In the genomic region with DNA sequence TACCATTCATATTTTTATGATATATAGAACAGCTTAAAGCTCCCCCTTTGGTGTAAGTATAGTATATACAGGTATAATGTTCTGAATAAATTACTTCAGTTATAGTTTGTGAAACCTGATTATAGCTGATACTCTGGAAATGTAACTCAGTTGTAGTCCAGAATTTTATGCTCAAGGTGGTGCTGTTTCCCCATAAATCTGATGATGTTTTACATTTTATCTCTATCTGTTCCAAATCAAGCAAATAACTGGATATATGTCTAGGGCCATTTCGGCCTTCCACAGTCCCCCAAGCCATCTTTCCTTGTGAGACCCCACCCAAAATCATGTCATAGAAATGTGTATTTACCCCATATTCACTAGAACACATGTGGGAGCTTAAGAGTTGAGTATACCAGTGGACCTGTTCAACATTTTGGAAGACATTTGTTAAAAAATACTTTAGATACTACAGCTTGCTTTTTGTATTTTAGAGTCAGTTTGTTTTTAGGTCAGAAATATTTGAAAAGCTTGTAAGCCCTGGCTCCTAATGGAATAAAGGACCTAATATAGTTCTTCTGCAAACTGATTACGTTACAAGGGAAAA, we compare ENCODE assay signal across 8 cellular contexts.
DNase-seq lines count a peak whose midpoint lies in the region; ATAC-seq and TF ChIP-seq lines count a peak whose summit lies in the region.

No MANE protein-coding gene starts in this region.

- H3K4me3 Mint-ChIP-seq in CD4-positive, alpha-beta T cell, result no peak overlapping the region
- H3K4me3 Mint-ChIP-seq in HFFc6, result no peak overlapping the region
- no peak overlapping the region for H3K4me3 Mint-ChIP-seq in activated T-helper 2 cell treated with anti-CD3 and anti-CD28 coated beads, Interferon-gamma antibody, Interleukin-2, Interleukin-4, amounts not matched to agents 10 μg/mL and 5 μg/mL and 100 μg/mL, durations not matched to agents 14 hours and 24 hours and 36 hours (ENCODE audit: low read depth)

- 49 to 55% methylated on average over 2 of the region's 2 CpGs for WGBS in esophagus squamous epithelium, 2 donors

- TF ChIP-seq POLR2A in esophagus squamous epithelium (IDR thresholded peaks at IDR 0.05), result no peak

- POLR2A ChIA-PET in CD4-positive, alpha-beta T cell (lab: Charles Lee), result interaction anchor here (1.0 to 1.3 kb wide), 3 partner anchors 13 to 467 kb away, joined by 3 read pairs; a partner anchor contains a TSS

- H3K9me3 ChIP-seq in CD4-positive, alpha-beta T cell (ENCODE audit: control insufficient read depth, low read length), result no peaks in the 10 kb centered on the region
- no peaks in the 10 kb centered on the region for H3K9me3 ChIP-seq in esophagus squamous epithelium
- no peaks in the 10 kb centered on the region for H3K9me3 ChIP-seq in neural cell (ENCODE audit: low read length)

- H3K9me3 Mint-ChIP-seq in CD4-positive, alpha-beta T cell, result no peaks in the 10 kb centered on the region
- H3K9me3 Mint-ChIP-seq in HFFc6, result no peaks in the 10 kb centered on the region
- H3K9me3 Mint-ChIP-seq in activated T-helper 2 cell treated with anti-CD3 and anti-CD28 coated beads, Interferon-gamma antibody, Interleukin-2, Interleukin-4, amounts not matched to agents 10 μg/mL and 5 μg/mL and 100 μg/mL, durations not matched to agents 14 hours and 24 hours and 36 hours, result no peaks in the 10 kb centered on the region

- TF ChIP-seq RAD21 in neural cell (conservative IDR thresholded peaks at IDR 0.05), result peak; percentile 93

- no peak overlapping the region for H3K4me3 ChIP-seq in esophagus squamous epithelium
- H3K4me3 ChIP-seq in neural cell (ENCODE audit: low read length), result no peak overlapping the region

- H3K36me3 Mint-ChIP-seq in CD4-positive, alpha-beta T cell (ENCODE audit: low read depth), result peaks cover 31% of the 10 kb centered on the region
- peaks cover 5% of the 10 kb centered on the region; the same call in 1 of the 2 replicates for H3K36me3 Mint-ChIP-seq in HFFc6 (ENCODE audit: low read depth)
- peaks cover 2% of the 10 kb centered on the region for H3K36me3 Mint-ChIP-seq in activated T-helper 2 cell treated with anti-CD3 and anti-CD28 coated beads, Interferon-gamma antibody, Interleukin-2, Interleukin-4, amounts not matched to agents 10 μg/mL and 5 μg/mL and 100 μg/mL, durations not matched to agents 14 hours and 24 hours and 36 hours (ENCODE audit: low read depth)

- TF ChIP-seq CTCF in CD4-positive, alpha-beta T cell (IDR thresholded peaks at IDR 0.05), result peak; percentile 61
- TF ChIP-seq CTCF in HFFc6 (IDR thresholded peaks at IDR 0.05) (peak; percentile 85), esophagus squamous epithelium (IDR thresholded peaks at IDR 0.05) (peak in 5 of 6 experiments; percentile 48 to 73 (median 61)), neural cell (IDR thresholded peaks at IDR 0.05; ENCODE audit: poor library complexity, severe bottlenecking) (peak; percentile 88)

- no peaks in the 10 kb centered on the region for H4K20me1 ChIP-seq in neural cell (ENCODE audit: insufficient read depth)

- no peaks in the 10 kb centered on the region for H3K27me3 ChIP-seq in CD4-positive, alpha-beta T cell (ENCODE audit: control insufficient read depth, insufficient read depth, low read length)
- H3K27me3 ChIP-seq in esophagus squamous epithelium (no peaks in the 10 kb centered on the region), neural cell (ENCODE audit: insufficient read depth, low read depth, low read length) (no peaks in the 10 kb centered on the region)

- no peaks in the 10 kb centered on the region for H3K27me3 Mint-ChIP-seq in CD4-positive, alpha-beta T cell
- no peaks in the 10 kb centered on the region; the same call in 1 of the 2 replicates for H3K27me3 Mint-ChIP-seq in HFFc6 (ENCODE audit: insufficient read depth)
- H3K27me3 Mint-ChIP-seq in activated T-helper 2 cell treated with anti-CD3 and anti-CD28 coated beads, Interferon-gamma antibody, Interleukin-2, Interleukin-4, amounts not matched to agents 10 μg/mL and 5 μg/mL and 100 μg/mL, durations not matched to agents 14 hours and 24 hours and 36 hours (ENCODE audit: low read depth), result no peaks in the 10 kb centered on the region

- H3K4me1 ChIP-seq in esophagus squamous epithelium, result peaks cover 0 to 20% (median 0%) of the 10 kb centered on the region in 3 donors

- no peak overlapping the region for H3K9ac ChIP-seq in neural cell (ENCODE audit: low read length)

- H3K79me2 ChIP-seq in neural cell (replicated peaks; ENCODE audit: insufficient read depth, low read length), result no peaks in the 10 kb centered on the region

- H3K9me2 ChIP-seq in neural cell (ENCODE audit: insufficient read depth, low read length), result no peaks in the 10 kb centered on the region

- H3K4me2 ChIP-seq in neural cell (ENCODE audit: low read length), result no peak overlapping the region

- ATAC-seq in CD4-positive, alpha-beta T cell (ENCODE audit: poor library complexity), result peak; percentile 62

- intact Hi-C loops in CD4-positive, alpha-beta T cell (cut with DNase I, micrococcal nuclease), result loop anchor here (1.0 kb wide), 3 partner anchors 273 to 425 kb away; no protein-coding TSS in a partner anchor
- intact Hi-C loops in esophagus squamous epithelium (cut with DNase I), result loop anchor here (5.0 to 10.0 kb wide), 2 partner anchors 263 to 425 kb away; a partner anchor contains a TSS
- intact Hi-C loops in activated T-helper 2 cell treated with anti-CD3 and anti-CD28 coated beads, Interferon-gamma antibody, Interleukin-2, Interleukin-4, amounts not matched to agents 10 μg/mL and 5 μg/mL and 100 μg/mL, durations not matched to agents 14 hours and 24 hours and 36 hours (cut with micrococcal nuclease), result loop anchor here (1.0 kb wide), 1 partner anchor 273 kb away; no protein-coding TSS in a partner anchor

- in situ Hi-C loops in SK-MEL-5 (cut with HindIII; ENCODE audit: low pct_unique_long_range_greater_than_20kb, low sequenced_read_pairs), result no loop called here

- no peaks in the 10 kb centered on the region for H3K4me1 Mint-ChIP-seq in CD4-positive, alpha-beta T cell (ENCODE audit: low read depth)
- H3K4me1 Mint-ChIP-seq in HFFc6 (ENCODE audit: low read depth), result peaks cover 19% of the 10 kb centered on the region
- H3K4me1 Mint-ChIP-seq in activated T-helper 2 cell treated with anti-CD3 and anti-CD28 coated beads, Interferon-gamma antibody, Interleukin-2, Interleukin-4, amounts not matched to agents 10 μg/mL and 5 μg/mL and 100 μg/mL, durations not matched to agents 14 hours and 24 hours and 36 hours (ENCODE audit: low read depth), result no peaks in the 10 kb centered on the region

- no peak overlapping the region for H2AFZ ChIP-seq in neural cell (ENCODE audit: low read depth, low read length)

- DNase-seq in CD4-positive, alpha-beta T cell, result no peak
- DNase-seq in HFFc6 (peak; percentile 52), SK-MEL-5 (ENCODE audit: low read depth, low spot score) (peak; percentile 67), esophagus squamous epithelium (lab: John Stamatoyannopoulos, UW) (no peak), HK-2 (ENCODE audit: unreplicated experiment) (no peak), activated gamma-delta T cell (lab: John Stamatoyannopoulos, UW) (no peak)
- no peak for DNase-seq in activated T-helper 2 cell treated with anti-CD3 and anti-CD28 coated beads, Interferon-gamma antibody, Interleukin-2, Interleukin-4, amounts not matched to agents 10 μg/mL and 5 μg/mL and 100 μg/mL, durations not matched to agents 14 hours and 24 hours and 36 hours (ENCODE audit: low spot score)

- no peaks in the 10 kb centered on the region for H3F3A ChIP-seq in neural cell (ENCODE audit: insufficient read depth, low read length, poor library complexity, severe bottlenecking)

- no peak overlapping the region for H3K27ac ChIP-seq in CD4-positive, alpha-beta T cell (ENCODE audit: low read depth, low read length)
- H3K27ac ChIP-seq in esophagus squamous epithelium (peak overlapping the region in 3 of 4 donors; percentile 22 to 69 (median 47)), neural cell (ENCODE audit: low read length) (no peak overlapping the region)

- no peak for TF ChIP-seq EP300 in neural cell (conservative IDR thresholded peaks at IDR 0.05; ENCODE audit: poor library complexity, severe bottlenecking)

- CTCF ChIA-PET in CD4-positive, alpha-beta T cell (lab: Charles Lee), result interaction anchor here (0.7 to 2.8 kb wide), 12 partner anchors 9 to 1101 kb away, joined by 3 to 16 read pairs (median 3); a partner anchor contains a TSS

- H3K27ac Mint-ChIP-seq in CD4-positive, alpha-beta T cell, result no peak overlapping the region
- H3K27ac Mint-ChIP-seq in HFFc6, result peak overlapping the region; percentile 53
- no peak overlapping the region for H3K27ac Mint-ChIP-seq in activated T-helper 2 cell treated with anti-CD3 and anti-CD28 coated beads, Interferon-gamma antibody, Interleukin-2, Interleukin-4, amounts not matched to agents 10 μg/mL and 5 μg/mL and 100 μg/mL, durations not matched to agents 14 hours and 24 hours and 36 hours

- peaks cover 0 to 33% (median 0%) of the 10 kb centered on the region in 3 donors for H3K36me3 ChIP-seq in esophagus squamous epithelium
- H3K36me3 ChIP-seq in neural cell (ENCODE audit: insufficient read depth, low read length), result no peaks in the 10 kb centered on the region

TF ChIP-seq in neural cell, 6 proteins besides CTCF, POLR2A, EP300 and RAD21:
- no peak for TF ChIP-seq POLR2AphosphoS5 (IDR thresholded peaks at IDR 0.05)
- TF ChIP-seq SMC3 (conservative IDR thresholded peaks at IDR 0.05; ENCODE audit: poor library complexity), result peak; percentile 98
TF ChIP-seq in neural cell: peak in this region for 1.

Comparison
In these comparisons a context has a peak if more than half of its experiments do, and no peak if none do; other contexts are left out.
1. DNase-seq: peak in HFFc6 (single experiment) and SK-MEL-5 (single experiment); none in CD4-positive, alpha-beta T cell (0 of 10), esophagus squamous epithelium (single experiment), HK-2 (single experiment), activated gamma-delta T cell (single experiment) and activated T-helper 2 cell treated with anti-CD3 and anti-CD28 coated beads, Interferon-gamma antibody, Interleukin-2, Interleukin-4, amounts not matched to agents 10 μg/mL and 5 μg/mL and 100 μg/mL, durations not matched to agents 14 hours and 24 hours and 36 hours (single experiment).
2. H3K27ac ChIP-seq: peak in esophagus squamous epithelium (3 of 4); none in CD4-positive, alpha-beta T cell (single experiment) and neural cell (single experiment).
3. Peak in every context shown above with its lines, with median percentiles within 50 percentile points of each other: CTCF ChIP-seq.